7 cellular contexts compared by ENCODE assay signal in the genomic region with DNA sequence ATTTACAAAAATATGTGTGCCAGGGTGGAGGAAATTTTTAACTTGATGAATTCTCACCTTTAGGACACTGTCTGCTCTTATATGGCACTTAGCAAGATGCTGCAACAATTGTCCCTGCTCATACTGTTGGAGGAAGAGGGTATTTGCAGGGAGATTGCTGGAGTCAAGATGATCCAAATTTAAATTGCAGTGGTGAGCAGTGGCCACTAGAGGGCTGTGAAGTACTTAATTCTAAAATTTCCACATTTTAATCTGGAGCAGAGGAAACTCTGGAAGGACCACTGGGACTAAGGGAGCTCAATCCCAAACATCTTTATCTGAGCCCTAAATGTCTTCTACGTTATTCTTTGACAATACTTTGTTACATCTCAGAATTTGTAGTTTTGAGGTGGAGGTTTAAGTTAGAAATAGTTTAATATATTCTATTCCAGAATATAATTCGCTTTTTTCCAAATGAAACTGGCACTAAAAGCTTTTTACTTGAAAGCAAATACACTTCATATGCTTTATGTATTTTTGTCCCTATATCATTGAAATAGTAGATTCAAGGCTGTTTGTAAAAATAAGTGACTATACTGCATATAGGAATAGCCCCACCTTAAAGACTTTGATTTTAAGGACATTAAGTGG. TPM values are rescaled to one million over a fixed set of nuclear protein-coding genes. Genes with fewer than 3 reads are reported as not detected.
DNase-seq lines count a peak whose midpoint lies in the region; ATAC-seq, FAIRE-seq and TF ChIP-seq lines count a peak whose summit lies in the region.

No MANE protein-coding gene starts in this region.

- no peak overlapping the region for H3K27ac ChIP-seq in RWPE2 (ENCODE audit: poor library complexity, severe bottlenecking)
- no peak overlapping the region for H3K27ac ChIP-seq in naive thymus-derived CD4-positive, alpha-beta T cell (ENCODE audit: low read depth, low read length)

- no peaks in the 10 kb centered on the region for H3K36me3 ChIP-seq in RWPE2 (ENCODE audit: low read depth)
- H3K36me3 ChIP-seq in naive thymus-derived CD4-positive, alpha-beta T cell (ENCODE audit: control insufficient read depth in 2 of 3, insufficient read depth in 3 of 3, low read length in 3 of 3), result no peaks in the 10 kb centered on the region

- ATAC-seq in GM19463 (IDR thresholded peaks at IDR 0.05; ENCODE audit: unreplicated experiment) (peak; percentile 54), RWPE2 (ENCODE audit: low read depth) (0 out of 3 replicates have a peak, but pooled peaks have one; percentile 11)
- ATAC-seq in naive thymus-derived CD4-positive, alpha-beta T cell, result peak; percentile 66

- POLR2A ChIA-PET in naive thymus-derived CD4-positive, alpha-beta T cell (lab: Charles Lee), result interaction anchor here (0.5 kb wide), 1 partner anchor 989 kb away, joined by 3 read pairs; no protein-coding TSS in a partner anchor

- no peaks in the 10 kb centered on the region for H3K9me3 ChIP-seq in RWPE2 (ENCODE audit: severe bottlenecking)
- H3K9me3 ChIP-seq in naive thymus-derived CD4-positive, alpha-beta T cell (ENCODE audit: control insufficient read depth in 2 of 3, low read length in 3 of 3), result no peaks in the 10 kb centered on the region

- CTCF ChIA-PET in naive thymus-derived CD4-positive, alpha-beta T cell (lab: Charles Lee), result no interaction called here

- intact Hi-C loops in naive thymus-derived CD4-positive, alpha-beta T cell (cut with micrococcal nuclease), result loop anchor here in 1 of 2 donors (1.0 kb wide), 1 partner anchor 1588 kb away; no protein-coding TSS in a partner anchor

- peaks cover under 1 to 15% (median 4%) of the 10 kb centered on the region in 5 donors for H3K27me3 Mint-ChIP-seq in naive thymus-derived CD4-positive, alpha-beta T cell

- H3K36me3 Mint-ChIP-seq in naive thymus-derived CD4-positive, alpha-beta T cell, result no peaks in the 10 kb centered on the region

- no peak overlapping the region for H3K4me3 Mint-ChIP-seq in naive thymus-derived CD4-positive, alpha-beta T cell

- H3K4me3 ChIP-seq in RWPE2 (ENCODE audit: severe bottlenecking), result no peak overlapping the region
- no peak overlapping the region for H3K4me3 ChIP-seq in naive thymus-derived CD4-positive, alpha-beta T cell (ENCODE audit: low read length)

- FAIRE-seq in endometrium (lab: Jason Lieb, UNC), result peak; percentile 82

- peak; percentile 24 for DNase-seq in DMS53 treated with DMSO at 0.1 percent for 48 hours (lab: John Stamatoyannopoulos, UW; ENCODE audit: unreplicated experiment)
- DNase-seq in RWPE2 (ENCODE audit: low spot score), result no peak
- peak in 3 of 9 donors; percentile 15 to 22 (median 19) for DNase-seq in naive thymus-derived CD4-positive, alpha-beta T cell
- no peak for DNase-seq in effector CD8-positive, alpha-beta T cell (lab: John Stamatoyannopoulos, UW)

- H3K27ac Mint-ChIP-seq in naive thymus-derived CD4-positive, alpha-beta T cell, result no peak overlapping the region

- TF ChIP-seq CTCF in LNCAP (IDR thresholded peaks at IDR 0.05) (peak; percentile 79), RWPE2 (IDR thresholded peaks at IDR 0.05; ENCODE audit: poor library complexity, severe bottlenecking) (peak; percentile 91)

- no peaks in the 10 kb centered on the region for H3K4me1 Mint-ChIP-seq in naive thymus-derived CD4-positive, alpha-beta T cell

- peaks cover 0 to 3% (median 0%) of the 10 kb centered on the region in 11 donors for H3K9me3 Mint-ChIP-seq in naive thymus-derived CD4-positive, alpha-beta T cell

- no peaks in the 10 kb centered on the region for H3K27me3 ChIP-seq in RWPE2 (ENCODE audit: insufficient read depth, poor library complexity, severe bottlenecking)
- H3K27me3 ChIP-seq in naive thymus-derived CD4-positive, alpha-beta T cell (ENCODE audit: control insufficient read depth in 2 of 2, insufficient read depth in 2 of 2, low read length in 2 of 2), result peaks cover 0 to 2% of the 10 kb centered on the region in 2 donors

- peaks cover 12% of the 10 kb centered on the region for H3K4me1 ChIP-seq in RWPE2 (ENCODE audit: insufficient read depth, poor library complexity, severe bottlenecking)
- no peaks in the 10 kb centered on the region for H3K4me1 ChIP-seq in naive thymus-derived CD4-positive, alpha-beta T cell (ENCODE audit: control insufficient read depth in 2 of 2, insufficient read depth in 2 of 2, low read length in 2 of 2)

RNA-seq across cellular contexts. Expression of gene PTH2R, which starts 33.0 kb away (rescaled TPM):
- total RNA-seq in naive thymus-derived CD4-positive, alpha-beta T cell, result under 1 TPM in 3 of 5 experiments, not detected in 2; 0.19 to 0.44 (median 0.43) TPM
- polyA plus RNA-seq in naive thymus-derived CD4-positive, alpha-beta T cell, result not detected

Comparison
In these comparisons a context has a peak if more than half of its experiments do, and no peak if none do; other contexts are left out.
1. ATAC-seq: peak in every context shown above with its lines; median percentile 66 in naive thymus-derived CD4-positive, alpha-beta T cell; 54 in GM19463; 11 in RWPE2.